1 cellular context compared by ENCODE assay signal in the genomic region with DNA sequence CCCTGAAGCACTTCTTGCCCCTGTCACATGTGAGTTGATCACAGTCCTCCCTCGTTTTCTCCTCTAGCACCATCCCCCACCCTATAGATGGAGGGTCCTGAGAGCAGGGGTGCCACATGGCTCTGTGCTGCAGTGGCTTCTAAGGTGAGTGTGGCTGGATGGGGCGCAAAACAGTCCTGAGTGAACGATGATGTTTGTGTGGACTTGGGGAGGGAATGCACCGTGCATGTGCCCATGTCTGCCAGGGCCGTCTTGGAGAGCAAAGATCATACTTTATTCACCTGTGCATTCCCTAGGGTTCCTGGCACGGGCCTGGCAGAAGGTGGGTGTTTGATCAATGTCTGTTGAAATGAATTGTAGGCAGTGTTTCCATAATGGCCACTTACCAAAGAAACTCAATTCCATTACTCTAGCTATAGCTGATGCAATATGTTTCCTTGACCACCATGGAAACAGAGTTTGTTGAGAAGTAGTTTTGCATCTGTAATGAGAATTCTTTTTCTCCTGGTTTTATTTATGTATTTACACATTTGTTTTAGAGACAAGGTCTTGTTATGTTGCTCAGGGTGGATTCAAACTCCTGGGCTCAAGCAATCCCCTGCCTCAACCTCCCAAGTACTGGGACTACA.
TF ChIP-seq lines count a peak whose summit lies in the region.

No MANE protein-coding gene starts in this region.

TF ChIP-seq in GM12878, 131 proteins besides CTCF, POLR2A, EP300 and RAD21:
- TF ChIP-seq ZZZ3 (IDR thresholded peaks at IDR 0.05; ENCODE audit: control insufficient read depth, insufficient read length, low read depth) (no peak), FOXM1 (IDR thresholded peaks at IDR 0.05; ENCODE audit: low read depth, low read length) (no peak), NBN (IDR thresholded peaks at IDR 0.05) (no peak), CHD4 (IDR thresholded peaks at IDR 0.05) (no peak), SRF (IDR thresholded peaks at IDR 0.05; ENCODE audit: low read depth in 2 of 2, low read length in 2 of 2) (no peak), CBFB (IDR thresholded peaks at IDR 0.05; ENCODE audit: low read depth) (no peak), SP1 (IDR thresholded peaks at IDR 0.05; ENCODE audit: low read depth, low read length) (no peak), MXI1 (IDR thresholded peaks at IDR 0.05; ENCODE audit: low read depth, low read length) (no peak), IKZF2 (IDR thresholded peaks at IDR 0.05) (no peak), HDGF (IDR thresholded peaks at IDR 0.05) (no peak), IKZF1 (conservative IDR thresholded peaks at IDR 0.05) (no peak), MYB (IDR thresholded peaks at IDR 0.05; ENCODE audit: borderline replicate concordance, low read depth, low read length) (no peak)
- TF ChIP-seq, protein P1, sequence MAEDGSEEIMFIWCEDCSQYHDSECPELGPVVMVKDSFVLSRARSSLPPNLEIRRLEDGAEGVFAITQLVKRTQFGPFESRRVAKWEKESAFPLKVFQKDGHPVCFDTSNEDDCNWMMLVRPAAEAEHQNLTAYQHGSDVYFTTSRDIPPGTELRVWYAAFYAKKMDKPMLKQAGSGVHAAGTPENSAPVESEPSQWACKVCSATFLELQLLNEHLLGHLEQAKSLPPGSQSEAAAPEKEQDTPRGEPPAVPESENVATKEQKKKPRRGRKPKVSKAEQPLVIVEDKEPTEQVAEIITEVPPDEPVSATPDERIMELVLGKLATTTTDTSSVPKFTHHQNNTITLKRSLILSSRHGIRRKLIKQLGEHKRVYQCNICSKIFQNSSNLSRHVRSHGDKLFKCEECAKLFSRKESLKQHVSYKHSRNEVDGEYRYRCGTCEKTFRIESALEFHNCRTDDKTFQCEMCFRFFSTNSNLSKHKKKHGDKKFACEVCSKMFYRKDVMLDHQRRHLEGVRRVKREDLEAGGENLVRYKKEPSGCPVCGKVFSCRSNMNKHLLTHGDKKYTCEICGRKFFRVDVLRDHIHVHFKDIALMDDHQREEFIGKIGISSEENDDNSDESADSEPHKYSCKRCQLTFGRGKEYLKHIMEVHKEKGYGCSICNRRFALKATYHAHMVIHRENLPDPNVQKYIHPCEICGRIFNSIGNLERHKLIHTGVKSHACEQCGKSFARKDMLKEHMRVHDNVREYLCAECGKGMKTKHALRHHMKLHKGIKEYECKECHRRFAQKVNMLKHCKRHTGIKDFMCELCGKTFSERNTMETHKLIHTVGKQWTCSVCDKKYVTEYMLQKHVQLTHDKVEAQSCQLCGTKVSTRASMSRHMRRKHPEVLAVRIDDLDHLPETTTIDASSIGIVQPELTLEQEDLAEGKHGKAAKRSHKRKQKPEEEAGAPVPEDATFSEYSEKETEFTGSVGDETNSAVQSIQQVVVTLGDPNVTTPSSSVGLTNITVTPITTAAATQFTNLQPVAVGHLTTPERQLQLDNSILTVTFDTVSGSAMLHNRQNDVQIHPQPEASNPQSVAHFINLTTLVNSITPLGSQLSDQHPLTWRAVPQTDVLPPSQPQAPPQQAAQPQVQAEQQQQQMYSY (CRISPR knock-in tag; IDR thresholded peaks at IDR 0.05) = no peak
- TF ChIP-seq, protein P2, sequence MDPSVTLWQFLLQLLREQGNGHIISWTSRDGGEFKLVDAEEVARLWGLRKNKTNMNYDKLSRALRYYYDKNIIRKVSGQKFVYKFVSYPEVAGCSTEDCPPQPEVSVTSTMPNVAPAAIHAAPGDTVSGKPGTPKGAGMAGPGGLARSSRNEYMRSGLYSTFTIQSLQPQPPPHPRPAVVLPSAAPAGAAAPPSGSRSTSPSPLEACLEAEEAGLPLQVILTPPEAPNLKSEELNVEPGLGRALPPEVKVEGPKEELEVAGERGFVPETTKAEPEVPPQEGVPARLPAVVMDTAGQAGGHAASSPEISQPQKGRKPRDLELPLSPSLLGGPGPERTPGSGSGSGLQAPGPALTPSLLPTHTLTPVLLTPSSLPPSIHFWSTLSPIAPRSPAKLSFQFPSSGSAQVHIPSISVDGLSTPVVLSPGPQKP (IDR thresholded peaks at IDR 0.05; ENCODE audit: low read depth, low read length) = no peak
- TF ChIP-seq, protein P3, sequence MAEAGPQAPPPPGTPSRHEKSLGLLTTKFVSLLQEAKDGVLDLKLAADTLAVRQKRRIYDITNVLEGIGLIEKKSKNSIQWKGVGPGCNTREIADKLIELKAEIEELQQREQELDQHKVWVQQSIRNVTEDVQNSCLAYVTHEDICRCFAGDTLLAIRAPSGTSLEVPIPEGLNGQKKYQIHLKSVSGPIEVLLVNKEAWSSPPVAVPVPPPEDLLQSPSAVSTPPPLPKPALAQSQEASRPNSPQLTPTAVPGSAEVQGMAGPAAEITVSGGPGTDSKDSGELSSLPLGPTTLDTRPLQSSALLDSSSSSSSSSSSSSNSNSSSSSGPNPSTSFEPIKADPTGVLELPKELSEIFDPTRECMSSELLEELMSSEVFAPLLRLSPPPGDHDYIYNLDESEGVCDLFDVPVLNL (IDR thresholded peaks at IDR 0.05; ENCODE audit: low read depth, low read length) = no peak
